Comparison of ENCODE assay signal across 12 cellular contexts in the genomic region with DNA sequence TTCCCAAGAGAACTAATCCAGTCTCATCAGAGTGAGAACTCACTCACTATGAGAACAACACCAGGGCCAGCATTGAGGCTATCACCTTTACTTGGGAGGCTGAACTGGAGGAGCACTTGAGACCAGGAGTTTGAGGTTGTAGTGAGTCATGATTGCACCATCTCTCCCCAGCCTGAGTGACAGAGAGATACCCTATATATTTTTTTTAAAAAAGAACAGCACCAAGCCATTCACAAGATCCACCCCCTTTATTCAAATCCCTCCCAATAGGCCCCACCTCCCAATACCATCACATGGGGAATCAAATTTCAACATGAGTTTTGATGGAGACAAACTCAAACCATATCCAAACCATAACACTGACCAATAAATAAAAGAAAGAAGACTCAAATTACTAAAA. TPM values are rescaled to one million over a fixed set of nuclear protein-coding genes. Genes with fewer than 3 reads are reported as not detected.
DNase-seq lines count a peak whose midpoint lies in the region; ATAC-seq and TF ChIP-seq lines count a peak whose summit lies in the region.
"Had no signal": no experiment of that assay in that cellular context is flagged by ENCODE, and none has a peak within 500 bp of the region (broad histone marks: within the 10 kb centered on the region; RNA-seq: fewer than 3 reads in every experiment).

No MANE protein-coding gene starts in this region.

- H3K27me3 ChIP-seq in HCT116 (ENCODE audit: insufficient read depth, low read length) (no peaks in the 10 kb centered on the region), adipocyte (replicated peaks; ENCODE audit: control insufficient read depth, insufficient read depth, low read length) (no peaks in the 10 kb centered on the region), dorsolateral prefrontal cortex (no peaks in the 10 kb centered on the region)
- H3K27me3 ChIP-seq: tibial artery had no signal

- no peak for TF ChIP-seq RAD21 in HCT116 (IDR thresholded peaks at IDR 0.05; ENCODE audit: low read depth)

- ATAC-seq in HCT116 (no peak), GM18502 (IDR thresholded peaks at IDR 0.05; ENCODE audit: poor library complexity, unreplicated experiment) (no peak)

- BruUV-seq in HCT116 (replicated peaks; lab: Mats Ljungman, UMichigan): no TSS peak

- H3K4me1 ChIP-seq in HCT116 (ENCODE audit: control insufficient read depth in 1 of 2, insufficient read depth in 2 of 2, low read length in 2 of 2): peaks cover 4 to 10% of the 10 kb centered on the region in 2 experiments; a peak in 3 of 4 replicates
- peaks cover 4% of the 10 kb centered on the region for H3K4me1 ChIP-seq in adipocyte (ENCODE audit: control insufficient read depth, insufficient read depth, low read length)

- CTCF ChIA-PET in HCT116 (lab: Charles Lee): no interaction called here

- POLR2A ChIA-PET in HCT116 (lab: Charles Lee): no interaction called here

- H3K9me3 ChIP-seq in HCT116 (ENCODE audit: control insufficient read depth in 1 of 2, insufficient read depth in 1 of 2, low read depth in 1 of 2, low read length in 2 of 2) (no peaks in the 10 kb centered on the region), adipocyte (ENCODE audit: control insufficient read depth, low read length) (no peaks in the 10 kb centered on the region)
- H3K9me3 ChIP-seq: tibial artery had no signal

- H3K4me3 ChIP-seq in HCT116 (replicated peaks in 1 of 2; ENCODE audit: low read depth in 1 of 2, low read length in 2 of 2): no peak overlapping the region
- H3K4me3 ChIP-seq in adipocyte (ENCODE audit: low read length): no peak overlapping the region
- no peak overlapping the region for H3K4me3 ChIP-seq in dorsolateral prefrontal cortex
- H3K4me3 ChIP-seq: PC-9, tibial artery had no signal

- peaks cover 13% of the 10 kb centered on the region for H3K79me2 ChIP-seq in HCT116 (ENCODE audit: insufficient read depth, low read length)

- no peaks in the 10 kb centered on the region for H3K9me2 ChIP-seq in HCT116 (ENCODE audit: insufficient read depth)

- H3K36me3 ChIP-seq in HCT116 (ENCODE audit: control insufficient read depth in 1 of 2, insufficient read depth in 2 of 2, low read length in 2 of 2) (no peaks in the 10 kb centered on the region), adipocyte (ENCODE audit: control insufficient read depth, insufficient read depth, low read length, severe bottlenecking) (no peaks in the 10 kb centered on the region)
- H3K36me3 ChIP-seq: tibial artery had no signal

- no peak overlapping the region for H3K9ac ChIP-seq in HCT116 (ENCODE audit: low read length)
- H3K9ac ChIP-seq in adipocyte (ENCODE audit: low read length): no peak overlapping the region

- H2AFZ ChIP-seq in HCT116 (ENCODE audit: low read depth, low read length, poor library complexity, severe bottlenecking): no peak overlapping the region
- H2AFZ ChIP-seq: PC-9 had no signal

- TF ChIP-seq POLR2A in HCT116 (IDR thresholded peaks at IDR 0.05; ENCODE audit: borderline replicate concordance, extremely low read depth, insufficient read depth, insufficient read length): no peak

- RAD21 ChIA-PET in HCT116 (lab: Charles Lee; ENCODE audit: low non-redundant PET in 1 of 2, low total read pairs in 2 of 2, uncharacterized antibody in 2 of 2, unreplicated experiment in 2 of 2): no interaction called here

- no peak overlapping the region for H3K4me2 ChIP-seq in HCT116 (ENCODE audit: low read length)
- H3K4me2 ChIP-seq: PC-9 had no signal

- intact Hi-C loops in HCT116 (cut with micrococcal nuclease) (no loop called here), dorsolateral prefrontal cortex (cut with DNase I) (no loop called here)

- DNase-seq in HCT116 (ENCODE audit: low read depth, low spot score): no peak
- peak; percentile 31 for DNase-seq in M059J (ENCODE audit: low read depth)
- DNase-seq in adipocyte (ENCODE audit: low read depth): peak; percentile 8
- peak; percentile 86 for DNase-seq in iris pigment epithelial cell (ENCODE audit: low read depth)
- DNase-seq in effector CD4-positive, alpha-beta T cell: no peak
- DNase-seq in dorsolateral prefrontal cortex: no peak
- DNase-seq: activated CD4-positive, alpha-beta T cell treated with anti-CD3 and anti-CD28 coated beads, Interleukin-2, amount 10 ng/mL, durations not matched to agents 7 days and 5 days; CD4-positive, CD25-positive, alpha-beta regulatory T cell; NCI-H1092; PC-9; tibial artery had no signal

- TF ChIP-seq CTCF in HCT116 (IDR thresholded peaks at IDR 0.05 in 2 of 3, conservative IDR thresholded peaks at IDR 0.05 in 1 of 3; ENCODE audit: borderline replicate concordance in 1 of 3, insufficient read depth in 1 of 3, low read depth in 2 of 3, low read length in 2 of 3): no peak
- no peak for TF ChIP-seq CTCF in dorsolateral prefrontal cortex (IDR thresholded peaks at IDR 0.05 in 54 of 56, conservative IDR thresholded peaks at IDR 0.05 in 2 of 56; ENCODE audit: low read depth in 1 of 56, partially characterized antibody in 56 of 56)

- no peaks in the 10 kb centered on the region for H4K20me1 ChIP-seq in HCT116 (ENCODE audit: insufficient read depth)

- H3K27ac ChIP-seq in HCT116 (ENCODE audit: low read depth, low read length) (no peak overlapping the region), dorsolateral prefrontal cortex (no peak overlapping the region)
- H3K27ac ChIP-seq: PC-9, tibial artery had no signal

TF ChIP-seq in HCT116, 20 proteins besides CTCF, POLR2A, EP300 and RAD21:
- TF ChIP-seq ZNF274 (IDR thresholded peaks at IDR 0.05; ENCODE audit: low read depth, low read length): no peak
- 0 out of 2 replicates have a peak, but pooled peaks have one; percentile 24 for TF ChIP-seq FOSL1 (IDR thresholded peaks at IDR 0.05; ENCODE audit: low read depth)
- peak; percentile 28; the same call in 1 of the 2 replicates for TF ChIP-seq CEBPB (IDR thresholded peaks at IDR 0.05; ENCODE audit: low read depth)
- TF ChIP-seq CBX3 (IDR thresholded peaks at IDR 0.05; ENCODE audit: low read depth): no peak
- TF ChIP-seq JUND (IDR thresholded peaks at IDR 0.05): no peak
- TF ChIP-seq, protein P1, sequence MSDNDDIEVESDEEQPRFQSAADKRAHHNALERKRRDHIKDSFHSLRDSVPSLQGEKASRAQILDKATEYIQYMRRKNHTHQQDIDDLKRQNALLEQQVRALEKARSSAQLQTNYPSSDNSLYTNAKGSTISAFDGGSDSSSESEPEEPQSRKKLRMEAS (IDR thresholded peaks at IDR 0.05): no peak

RNA-seq across cellular contexts. Expression of a gene that starts 3.7 kb away (rescaled TPM):
- total RNA-seq in HCT116 (2021; ENCODE audit: unreplicated experiment) (46.2 TPM), dorsolateral prefrontal cortex (10 to 100 TPM in 119 of 120 experiments, 1 to 10 TPM in 1; 9.6 to 23.7 (median 15.6) TPM)
- polyA plus RNA-seq in HCT116 (2012): 21.2 and 23.6 TPM in 2 replicates
- total RNA-seq in M059J (2014; rRNA removed; shearing (Covaris generic)): 90.0 and 121 TPM in 2 replicates

Comparison
In these comparisons a context has a peak if more than half of its experiments do, and no peak if none do; other contexts are left out.
1. DNase-seq: peak in M059J (single experiment), adipocyte (single experiment) and iris pigment epithelial cell (single experiment); none in HCT116 (single experiment), effector CD4-positive, alpha-beta T cell (single experiment) and dorsolateral prefrontal cortex (0 of 10).